Comparison of ENCODE assay signal across 14 cellular contexts in the genomic region with DNA sequence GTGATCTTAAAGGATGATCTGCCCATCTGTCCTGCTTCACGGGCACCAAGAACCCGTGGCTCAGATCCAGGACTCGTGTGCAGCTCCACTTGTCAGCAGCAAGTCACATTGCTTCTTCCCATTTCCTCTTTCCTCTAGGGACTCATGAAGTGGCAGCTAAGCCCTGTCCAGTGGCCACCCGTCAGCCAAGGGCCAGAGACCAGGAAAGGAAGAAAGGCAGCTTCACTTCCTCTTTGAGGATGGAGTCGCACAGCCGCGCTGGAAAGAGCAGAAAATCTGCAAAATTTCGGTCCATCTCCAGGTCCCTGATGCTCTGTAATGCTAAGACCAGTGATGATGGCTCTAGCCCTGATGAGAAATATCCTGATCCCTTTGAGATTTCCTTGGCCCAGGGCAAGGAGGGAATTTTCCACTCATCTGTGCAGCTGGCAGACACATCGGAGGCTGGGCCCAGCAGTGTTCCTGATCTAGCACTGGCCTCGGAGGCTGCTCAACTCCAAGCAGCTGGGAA. TPM values are rescaled to one million over a fixed set of nuclear protein-coding genes. Genes with fewer than 3 reads are reported as not detected.
DNase-seq lines count a peak whose midpoint lies in the region; ATAC-seq, FAIRE-seq and TF ChIP-seq lines count a peak whose summit lies in the region.
"Had no signal": no experiment of that assay in that cellular context is flagged by ENCODE, and none has a peak within 500 bp of the region (broad histone marks: within the 10 kb centered on the region; RNA-seq: fewer than 3 reads in every experiment).

No MANE protein-coding gene starts in this region.

- no peak for TF ChIP-seq CTCF in body of pancreas (IDR thresholded peaks at IDR 0.05)
- no peak for TF ChIP-seq CTCF in kidney (IDR thresholded peaks at IDR 0.05; ENCODE audit: borderline replicate concordance, extremely low read depth, insufficient read depth)
- no peak for TF ChIP-seq CTCF in gastrocnemius medialis (IDR thresholded peaks at IDR 0.05 in 4 of 5, conservative IDR thresholded peaks at IDR 0.05 in 1 of 5)

- TF ChIP-seq POLR2A in body of pancreas (IDR thresholded peaks at IDR 0.05) (no peak), gastrocnemius medialis (IDR thresholded peaks at IDR 0.05) (no peak), H54 (IDR thresholded peaks at IDR 0.05; ENCODE audit: low read depth, low read length) (no peak)

- H3K27me3 ChIP-seq in body of pancreas (no peaks in the 10 kb centered on the region), gastrocnemius medialis (no peaks in the 10 kb centered on the region)

- in situ Hi-C loops in G401 (cut with HindIII; ENCODE audit: low sequenced_read_pairs) (no loop called here), gastrocnemius medialis (cut with MboI; ENCODE audit: low sequenced_read_pairs in 4 of 4) (no loop called here)

- H3K9ac ChIP-seq in kidney (ENCODE audit: low read length in 2 of 2): no peak overlapping the region

- 69 to 95% methylated on average over 6 to 10 of the region's 10 CpGs for WGBS in body of pancreas, 2 donors

- H3K36me3 ChIP-seq in body of pancreas (replicated peaks in 1 of 2; ENCODE audit: insufficient read depth in 1 of 2, low read depth in 2 of 2): no peaks in the 10 kb centered on the region
- no peaks in the 10 kb centered on the region for H3K36me3 ChIP-seq in kidney (ENCODE audit: control insufficient read depth in 1 of 2, insufficient read depth in 2 of 2, low read length in 2 of 2)
- no peaks in the 10 kb centered on the region for H3K36me3 ChIP-seq in gastrocnemius medialis

- H3K9me3 ChIP-seq in body of pancreas (no peaks in the 10 kb centered on the region), kidney (ENCODE audit: control insufficient read depth in 1 of 2, low read length in 2 of 2) (no peaks in the 10 kb centered on the region), gastrocnemius medialis (no peaks in the 10 kb centered on the region)

- H3K27ac ChIP-seq in body of pancreas (peak overlapping the region in 1 of 4 donors; percentile 20), kidney (ENCODE audit: low read depth in 2 of 2, low read length in 2 of 2) (no peak overlapping the region), gastrocnemius medialis (peak overlapping the region; percentile 20 to 66 (median 44))
- H3K27ac ChIP-seq: HL-60 had no signal

- FAIRE-seq in kidney (lab: Jason Lieb, UNC) (no peak), H54 (lab: Jason Lieb, UNC) (no peak)

- DNase-seq in G401 (ENCODE audit: low spot score): peak; percentile 89
- DNase-seq in body of pancreas: peak in 3 of 4 donors; percentile 11 to 47 (median 18)
- DNase-seq in kidney: peak; percentile 54
- peak in 1 of 2 donors; percentile 66 for DNase-seq in gastrocnemius medialis
- no peak for DNase-seq in H54 (ENCODE audit: insufficient read length, low spot score)
- DNase-seq: DMS153; effector memory CD4-positive, alpha-beta T cell; Kasumi-1; NCI-H2081 treated with DMSO at 0.1 percent for 48 hours; SW 1271 had no signal

- ATAC-seq in body of pancreas: no peak
- ATAC-seq in gastrocnemius medialis: peak; percentile 56 to 70
- no peak for ATAC-seq in HG02642 (IDR thresholded peaks at IDR 0.05; ENCODE audit: poor library complexity, unreplicated experiment)
- ATAC-seq in GM19328 (IDR thresholded peaks at IDR 0.05; ENCODE audit: unreplicated experiment): no peak
- ATAC-seq in HG03565 (IDR thresholded peaks at IDR 0.05; ENCODE audit: unreplicated experiment): no peak

- intact Hi-C loops in body of pancreas (cut with DNase I) (no loop called here), kidney (cut with DNase I) (no loop called here), gastrocnemius medialis (cut with DNase I; ENCODE audit: low total_unique reads) (no loop called here)

- H3K4me1 ChIP-seq in body of pancreas: no peaks in the 10 kb centered on the region
- H3K4me1 ChIP-seq in kidney (ENCODE audit: control insufficient read depth in 1 of 2, insufficient read depth in 1 of 2, low read depth in 1 of 2, low read length in 2 of 2): no peaks in the 10 kb centered on the region
- H3K4me1 ChIP-seq in gastrocnemius medialis: peaks cover 0 to 23% of the 10 kb centered on the region in 2 donors

- H3K4me3 ChIP-seq in body of pancreas (no peak overlapping the region), kidney (ENCODE audit: low read length in 2 of 2) (no peak overlapping the region), gastrocnemius medialis (no peak overlapping the region)

RNA-seq across cellular contexts. Expression of gene IL16, which starts 28.5 kb away (rescaled TPM):
- total RNA-seq in G401 (2014; rRNA removed; shearing (Covaris generic)): 0.12 TPM in 1 of 2 replicates, not detected in the other
- total RNA-seq in body of pancreas: 1 to 10 TPM; 2.9 to 4.9 TPM
- total RNA-seq in kidney: 19.9 TPM
- 1.4 TPM for polyA plus RNA-seq in kidney (ENCODE audit: insufficient read depth, low read depth, low replicate concordance)
- 1 to 10 TPM; 3.3 to 4.5 (median 4.3) TPM for total RNA-seq in gastrocnemius medialis

Comparison
In these comparisons a context has a peak if more than half of its experiments do, and no peak if none do; other contexts are left out.
1. ATAC-seq: peak in gastrocnemius medialis (2 of 2); none in body of pancreas (single experiment), HG02642 (single experiment), GM19328 (single experiment) and HG03565 (single experiment).
2. H3K27ac ChIP-seq: peak in gastrocnemius medialis (4 of 4); none in kidney (0 of 2).